Comparison of ENCODE assay signal across 11 cellular contexts in the genomic region with DNA sequence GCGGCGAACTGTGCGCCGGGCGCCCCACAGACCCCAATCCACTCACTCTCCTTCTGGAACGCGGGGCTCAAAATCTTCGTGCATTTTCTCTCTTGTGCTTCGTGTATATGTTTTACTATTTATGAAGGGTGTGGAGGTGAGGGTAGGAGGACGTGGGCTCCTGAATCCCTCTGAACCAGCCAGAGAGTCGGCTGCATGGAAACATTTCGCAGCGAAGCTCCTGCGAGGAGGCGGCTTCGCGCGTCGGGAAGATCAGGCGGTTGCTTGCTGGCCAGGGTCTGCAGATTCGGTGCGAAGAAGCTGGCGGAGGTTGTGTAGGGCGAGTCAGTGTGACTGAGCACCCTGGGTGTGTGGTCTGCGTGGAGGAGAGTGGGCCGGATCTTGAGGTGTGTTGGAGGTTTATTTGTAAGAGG. TPM values are rescaled to one million over a fixed set of nuclear protein-coding genes. Genes with fewer than 3 reads are reported as not detected.
DNase-seq lines count a peak whose midpoint lies in the region; ATAC-seq and TF ChIP-seq lines count a peak whose summit lies in the region.
"Had no signal": no experiment of that assay in that cellular context is flagged by ENCODE, and none has a peak within 500 bp of the region (broad histone marks: within the 10 kb centered on the region; RNA-seq: fewer than 3 reads in every experiment).

No MANE protein-coding gene starts in this region.

- TF ChIP-seq CTCF in coronary artery (IDR thresholded peaks at IDR 0.05): no peak
- TF ChIP-seq CTCF in tibial nerve (IDR thresholded peaks at IDR 0.05): no peak

- H3K9me3 Mint-ChIP-seq in activated naive CD4-positive, alpha-beta T cell treated with anti-CD3 and anti-CD28 coated beads, Interleukin-2, amount 50 U/mL, for 24 hours: no peaks in the 10 kb centered on the region

- no peak for TF ChIP-seq POLR2A in tibial nerve (IDR thresholded peaks at IDR 0.05)

- ATAC-seq in GM21529 (IDR thresholded peaks at IDR 0.05; ENCODE audit: unreplicated experiment): no peak

- H3K27me3 ChIP-seq in muscle layer of duodenum (ENCODE audit: low read depth, low read length) (no peaks in the 10 kb centered on the region), tibial nerve (no peaks in the 10 kb centered on the region)

- H3K36me3 ChIP-seq in muscle layer of duodenum (ENCODE audit: control insufficient read depth in 1 of 2, insufficient read depth in 2 of 2, low read length in 2 of 2) (no peaks in the 10 kb centered on the region), tibial nerve (no peaks in the 10 kb centered on the region)

- no peaks in the 10 kb centered on the region for H3K36me3 Mint-ChIP-seq in activated naive CD4-positive, alpha-beta T cell treated with anti-CD3 and anti-CD28 coated beads, Interleukin-2, amount 50 U/mL, for 24 hours

- peak overlapping the region; percentile 41 for H3K4me3 Mint-ChIP-seq in activated naive CD4-positive, alpha-beta T cell treated with anti-CD3 and anti-CD28 coated beads, Interleukin-2, amount 50 U/mL, for 24 hours

- H3K4me3 ChIP-seq in coronary artery (peak overlapping the region; percentile 73), muscle layer of duodenum (ENCODE audit: low read depth in 1 of 2, low read length in 2 of 2) (peak overlapping the region; percentile 47 to 70), tibial nerve (peak overlapping the region; percentile 59 to 85 (median 68))
- H3K4me3 ChIP-seq: GM23248 had no signal

- H3K27ac ChIP-seq in coronary artery (peak overlapping the region in 1 of 2 donors; percentile 78), muscle layer of duodenum (ENCODE audit: low read length) (no peak overlapping the region), tibial nerve (peak overlapping the region; percentile 32 to 89 (median 76))
- H3K27ac ChIP-seq: GM23248 had no signal

- peaks cover 36% of the 10 kb centered on the region for H3K27me3 Mint-ChIP-seq in activated naive CD4-positive, alpha-beta T cell treated with anti-CD3 and anti-CD28 coated beads, Interleukin-2, amount 50 U/mL, for 24 hours

- no peak for TF ChIP-seq EP300 in tibial nerve (IDR thresholded peaks at IDR 0.05)

- peaks cover 4% of the 10 kb centered on the region for H3K4me1 Mint-ChIP-seq in activated naive CD4-positive, alpha-beta T cell treated with anti-CD3 and anti-CD28 coated beads, Interleukin-2, amount 50 U/mL, for 24 hours

- WGBS in tibial nerve, 2 donors: 2 to 3% methylated on average over 26 of the region's 26 CpGs

- H3K9me3 ChIP-seq in muscle layer of duodenum (ENCODE audit: control insufficient read depth in 1 of 2, low read length in 2 of 2) (no peaks in the 10 kb centered on the region), tibial nerve (no peaks in the 10 kb centered on the region)

- H3K4me1 ChIP-seq in muscle layer of duodenum (ENCODE audit: control insufficient read depth in 1 of 2, insufficient read depth in 2 of 2, low read length in 2 of 2) (peaks cover 0 to 14% of the 10 kb centered on the region in 2 donors), tibial nerve (peaks cover 0 to 40% (median 6%) of the 10 kb centered on the region in 4 donors)

- DNase-seq in activated naive CD4-positive, alpha-beta T cell (lab: John Stamatoyannopoulos, UW): no peak
- no peak for DNase-seq in coronary artery (ENCODE audit: low spot score)
- no peak for DNase-seq in tibial nerve (ENCODE audit: low spot score in 2 of 2)
- no peak for DNase-seq in ureter (ENCODE audit: low spot score)
- no peak for DNase-seq in HuH-7 (ENCODE audit: low spot score)
- DNase-seq: NCI-H2171, T1000 had no signal

- no peak overlapping the region for H3K27ac Mint-ChIP-seq in activated naive CD4-positive, alpha-beta T cell treated with anti-CD3 and anti-CD28 coated beads, Interleukin-2, amount 50 U/mL, for 24 hours

RNA-seq across cellular contexts. Expression of a gene that starts 1.1 kb away (rescaled TPM):
- total RNA-seq in tibial nerve: 100 to 1,000 TPM in 1 of 4 donors, 10 to 100 TPM in 3; 47.7 to 106 (median 83.3) TPM
- total RNA-seq in ureter: 15.3 TPM
- total RNA-seq: GM23248 had no signal
